Comparison of ENCODE assay signal across 2 cellular contexts in the genomic region with DNA sequence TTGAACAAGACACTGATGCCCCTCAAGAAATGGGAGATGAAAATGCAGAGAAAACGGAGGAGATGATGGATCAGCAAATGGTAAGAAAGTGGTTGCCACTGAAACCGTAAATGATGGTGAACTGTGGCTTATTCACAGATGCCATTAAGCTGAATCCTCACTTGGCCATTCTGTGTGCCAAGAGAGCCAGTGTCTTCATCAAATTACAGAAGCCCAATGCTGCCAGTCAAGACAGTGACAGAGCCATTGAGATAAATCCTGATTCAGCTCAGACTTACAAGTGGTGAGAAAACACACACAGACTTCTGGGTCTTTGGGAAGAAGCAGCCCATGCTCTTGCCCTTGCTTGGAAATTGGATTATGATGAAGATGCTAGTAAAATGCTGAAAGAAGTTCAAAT.
TF ChIP-seq lines count a peak whose summit lies in the region.

No MANE protein-coding gene starts in this region.

TF ChIP-seq in A549, 52 proteins besides CTCF, POLR2A, EP300 and RAD21:
- TF ChIP-seq JUN (IDR thresholded peaks at IDR 0.05) (no peak), BCL3 (IDR thresholded peaks at IDR 0.05) (no peak), NR3C1 (IDR thresholded peaks at IDR 0.05) (no peak), SREBF2 (IDR thresholded peaks at IDR 0.05) (no peak), NPAS2 (CRISPR knock-in tag; IDR thresholded peaks at IDR 0.05; ENCODE audit: borderline replicate concordance) (no peak), HOXB5 (CRISPR knock-in tag; IDR thresholded peaks at IDR 0.05) (no peak), RNF2 (IDR thresholded peaks at IDR 0.05; ENCODE audit: borderline replicate concordance, low read depth) (no peak), CBX8 (IDR thresholded peaks at IDR 0.05) (no peak), POLR2AphosphoS2 (conservative IDR thresholded peaks at IDR 0.05; ENCODE audit: low read length) (no peak), CHD2 (IDR thresholded peaks at IDR 0.05; ENCODE audit: low read length, partially characterized antibody) (no peak), FOXS1 (CRISPR knock-in tag; IDR thresholded peaks at IDR 0.05) (no peak), CHD4 (IDR thresholded peaks at IDR 0.05; ENCODE audit: borderline replicate concordance) (no peak), GATA3 (IDR thresholded peaks at IDR 0.05; ENCODE audit: borderline replicate concordance) (no peak)

TF ChIP-seq in HepG2, 621 proteins besides CTCF, POLR2A, EP300 and RAD21:
- TF ChIP-seq ZSCAN29 (CRISPR knock-in tag; conservative IDR thresholded peaks at IDR 0.05) (no peak), ZNF251 (CRISPR knock-in tag; IDR thresholded peaks at IDR 0.05) (no peak), HIVEP1 (CRISPR knock-in tag; IDR thresholded peaks at IDR 0.05) (no peak), SP4 (CRISPR knock-in tag; IDR thresholded peaks at IDR 0.05) (no peak), ISX (CRISPR knock-in tag; conservative IDR thresholded peaks at IDR 0.05) (no peak), ZNF367 (CRISPR knock-in tag; IDR thresholded peaks at IDR 0.05; ENCODE audit: borderline replicate concordance) (no peak), ZNF839 (CRISPR knock-in tag; IDR thresholded peaks at IDR 0.05; ENCODE audit: borderline replicate concordance) (no peak), ZNF335 (CRISPR knock-in tag; IDR thresholded peaks at IDR 0.05) (no peak), PRMT3 (CRISPR knock-in tag; IDR thresholded peaks at IDR 0.05; ENCODE audit: borderline replicate concordance, low read depth) (no peak), GPBP1L1 (CRISPR knock-in tag; IDR thresholded peaks at IDR 0.05) (no peak), ZNF7 (CRISPR knock-in tag; IDR thresholded peaks at IDR 0.05) (no peak), FOXK2 (IDR thresholded peaks at IDR 0.05) (no peak), SETDB1 (CRISPR knock-in tag; IDR thresholded peaks at IDR 0.05; ENCODE audit: borderline replicate concordance) (no peak)
- TF ChIP-seq, protein P1, sequence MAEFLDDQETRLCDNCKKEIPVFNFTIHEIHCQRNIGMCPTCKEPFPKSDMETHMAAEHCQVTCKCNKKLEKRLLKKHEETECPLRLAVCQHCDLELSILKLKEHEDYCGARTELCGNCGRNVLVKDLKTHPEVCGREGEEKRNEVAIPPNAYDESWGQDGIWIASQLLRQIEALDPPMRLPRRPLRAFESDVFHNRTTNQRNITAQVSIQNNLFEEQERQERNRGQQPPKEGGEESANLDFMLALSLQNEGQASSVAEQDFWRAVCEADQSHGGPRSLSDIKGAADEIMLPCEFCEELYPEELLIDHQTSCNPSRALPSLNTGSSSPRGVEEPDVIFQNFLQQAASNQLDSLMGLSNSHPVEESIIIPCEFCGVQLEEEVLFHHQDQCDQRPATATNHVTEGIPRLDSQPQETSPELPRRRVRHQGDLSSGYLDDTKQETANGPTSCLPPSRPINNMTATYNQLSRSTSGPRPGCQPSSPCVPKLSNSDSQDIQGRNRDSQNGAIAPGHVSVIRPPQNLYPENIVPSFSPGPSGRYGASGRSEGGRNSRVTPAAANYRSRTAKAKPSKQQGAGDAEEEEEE (CRISPR knock-in tag; IDR thresholded peaks at IDR 0.05; ENCODE audit: borderline replicate concordance) = no peak
